18 cellular contexts compared by ENCODE assay signal in genomic region chr1:53561488-53562115, GRCh38.
DNase-seq lines count a peak whose midpoint lies in the region; ATAC-seq and TF ChIP-seq lines count a peak whose summit lies in the region.
"Had no signal": no experiment of that assay in that cellular context is flagged by ENCODE, and none has a peak within 500 bp of the region (broad histone marks: within the 10 kb centered on the region; RNA-seq: fewer than 3 reads in every experiment).

No MANE protein-coding gene starts in this region.

- intact Hi-C loops in tibial artery (cut with DNase I; ENCODE audit: low total_unique reads), result no loop called here

- TF ChIP-seq CTCF in coronary artery (IDR thresholded peaks at IDR 0.05) (no peak), tibial artery (IDR thresholded peaks at IDR 0.05) (no peak)

- H3K27me3 ChIP-seq in tibial artery, result peaks cover 0 to 28% of the 10 kb centered on the region in 2 donors
- H3K27me3 ChIP-seq: adrenal gland, right atrium auricular region, uterus had no signal

- DNase-seq in activated effector memory CD4-positive, alpha-beta T cell treated with anti-CD3 and anti-CD28 coated beads, Interleukin-2, amount 50 U/mL, for 16 hours, result peak; percentile 46
- no peak for DNase-seq in activated effector memory CD4-positive, alpha-beta T cell treated with Interleukin-2 at 50 U/mL for 16 hours
- DNase-seq in NCI-H69 (lab: John Stamatoyannopoulos, UW), result peak; percentile 46
- peak; percentile 41 for DNase-seq in coronary artery (ENCODE audit: low spot score)
- DNase-seq in tibial artery, result peak; percentile 16 to 33
- no peak for DNase-seq in glomerular visceral epithelial cell (ENCODE audit: extremely low spot score)
- DNase-seq: activated CD4-positive, alpha-beta T cell treated with anti-CD3 and anti-CD28 coated beads for 1 hour; adrenal gland; AML-193; Calu3; MM.1S; NCI-H1694 treated with DMSO at 0.1 percent for 48 hours; NCI-H226; SJCRH30; stomach had no signal

- H3K4me3 ChIP-seq in coronary artery (no peak overlapping the region), tibial artery (no peak overlapping the region)
- H3K4me3 ChIP-seq: adrenal gland, right atrium auricular region, SJCRH30, stomach, uterus had no signal

- no peaks in the 10 kb centered on the region for H3K36me3 ChIP-seq in tibial artery
- H3K36me3 ChIP-seq: adrenal gland, right atrium auricular region, SJCRH30, stomach, uterus had no signal

- H3K27ac ChIP-seq in coronary artery (no peak overlapping the region), tibial artery (no peak overlapping the region)
- H3K27ac ChIP-seq: adrenal gland, right atrium auricular region, SJCRH30, stomach, uterus had no signal

- no peak for ATAC-seq in GM21390 (IDR thresholded peaks at IDR 0.05; ENCODE audit: unreplicated experiment)

- H3K4me1 ChIP-seq in tibial artery, result no peaks in the 10 kb centered on the region
- H3K4me1 ChIP-seq: adrenal gland, right atrium auricular region, SJCRH30, uterus had no signal

- H3K9me3 ChIP-seq in tibial artery, result no peaks in the 10 kb centered on the region
- H3K9me3 ChIP-seq: adrenal gland, SJCRH30, stomach, uterus had no signal

Comparison
In these comparisons a context has a peak if more than half of its experiments do, and no peak if none do; other contexts are left out.
1. DNase-seq: peak in activated effector memory CD4-positive, alpha-beta T cell treated with anti-CD3 and anti-CD28 coated beads, Interleukin-2, amount 50 U/mL, for 16 hours (single experiment), NCI-H69 (single experiment), coronary artery (single experiment) and tibial artery (2 of 2); none in activated effector memory CD4-positive, alpha-beta T cell treated with Interleukin-2 at 50 U/mL for 16 hours (single experiment) and glomerular visceral epithelial cell (single experiment).